ENCODE assay signal across 8 cellular contexts in genomic region chr11:9765320-9766101, GRCh38.
DNase-seq lines count a peak whose midpoint lies in the region; ATAC-seq and TF ChIP-seq lines count a peak whose summit lies in the region.

No MANE protein-coding gene starts in this region.

- H3K4me3 ChIP-seq in SJCRH30 (no peak overlapping the region), left ventricle myocardium inferior (no peak overlapping the region), stomach (no peak overlapping the region)

- 66 to 74% (median 68%) methylated on average over 5 of the region's 5 CpGs for WGBS in stomach, 5 donors

- no peak for TF ChIP-seq EP300 in stomach (IDR thresholded peaks at IDR 0.05)

- H3K4me1 ChIP-seq in SJCRH30 (peaks cover 67% of the 10 kb centered on the region), left ventricle myocardium inferior (peaks cover 37% of the 10 kb centered on the region), stomach (peaks cover 8 to 21% (median 15%) of the 10 kb centered on the region in 4 donors)

- no peak for TF ChIP-seq CTCF in left ventricle myocardium inferior (IDR thresholded peaks at IDR 0.05; ENCODE audit: borderline replicate concordance)
- no peak for TF ChIP-seq CTCF in stomach (IDR thresholded peaks at IDR 0.05)

- H3K27ac ChIP-seq in SJCRH30 (peak overlapping the region; percentile 80), left ventricle myocardium inferior (replicated peaks) (peak overlapping the region; percentile 72), stomach (peak overlapping the region; percentile 4 to 79 (median 54))

- intact Hi-C loops in left ventricle myocardium inferior (cut with micrococcal nuclease), result no loop called here
- intact Hi-C loops in stomach (cut with DNase I; ENCODE audit: low total_unique reads), result loop anchor here (10.0 kb wide), 1 partner anchor 549 kb away; no protein-coding TSS in a partner anchor

- ATAC-seq in GM21786 (IDR thresholded peaks at IDR 0.05; ENCODE audit: unreplicated experiment), result peak; percentile 68

- TF ChIP-seq POLR2A in stomach (IDR thresholded peaks at IDR 0.05), result no peak

- DNase-seq in SJCRH30 (peak; percentile 99), left ventricle myocardium inferior (peak; percentile 73), stomach (no peak), RKO (ENCODE audit: low spot score) (no peak), AML-193 (lab: John Stamatoyannopoulos, UW) (no peak), NCI-H1694 treated with DMSO at 0.1 percent for 48 hours (lab: John Stamatoyannopoulos, UW) (no peak), DMS114 treated with DMSO at 0.1 percent for 48 hours (lab: John Stamatoyannopoulos, UW; ENCODE audit: unreplicated experiment) (no peak)

- H3K36me3 ChIP-seq in SJCRH30 (no peaks in the 10 kb centered on the region), left ventricle myocardium inferior (no peaks in the 10 kb centered on the region), stomach (no peaks in the 10 kb centered on the region)

- H3K27me3 ChIP-seq in SJCRH30 (no peaks in the 10 kb centered on the region), left ventricle myocardium inferior (ENCODE audit: low read depth) (no peaks in the 10 kb centered on the region), stomach (no peaks in the 10 kb centered on the region)

- no peaks in the 10 kb centered on the region for H3K9me3 ChIP-seq in SJCRH30 (replicated peaks)
- H3K9me3 ChIP-seq in left ventricle myocardium inferior (replicated peaks), result no peaks in the 10 kb centered on the region
- no peaks in the 10 kb centered on the region for H3K9me3 ChIP-seq in stomach

Comparison
In these comparisons a context has a peak if more than half of its experiments do, and no peak if none do; other contexts are left out.
1. DNase-seq: peak in SJCRH30 (2 of 2) and left ventricle myocardium inferior (single experiment); none in stomach (single experiment), RKO (single experiment), AML-193 (0 of 2), NCI-H1694 treated with DMSO at 0.1 percent for 48 hours (single experiment) and DMS114 treated with DMSO at 0.1 percent for 48 hours (single experiment).
2. Peak in every context shown above with its lines, with median percentiles within 50 percentile points of each other: H3K27ac ChIP-seq.